In genomic region chr5:144832416-144832815, GRCh38 we compare ENCODE assay signal across 27 cellular contexts.
"Had no signal": no experiment of that assay in that cellular context is flagged by ENCODE, and none has a peak within 500 bp of the region (broad histone marks: within the 10 kb centered on the region; RNA-seq: fewer than 3 reads in every experiment).

No MANE protein-coding gene starts in this region.

- ATAC-seq: mucosa of descending colon; naive thymus-derived CD4-positive, alpha-beta T cell; natural killer cell treated with Interleukin-12 subunit alpha and Interleukin-12 subunit beta and Interleukin-15 and Interleukin-18, amount 100 ng/mL, for 72 hours; pancreas; right cardiac atrium; sciatic nerve; stimulated activated memory B cell treated with anti-CD40 and anti-IgM and Interleukin-4, amounts not matched to agents 10 μg/mL and 1 μg/mL and 100 μg/mL, for 72 hours; stimulated activated naive CD8-positive, alpha-beta T cell treated with anti-CD3 and anti-CD28 coated beads, Interleukin-15, amount 100 ng/mL, for 72 hours had no signal

- H3K9me3 Mint-ChIP-seq: memory B cell, type B pancreatic cell had no signal

- H3K4me3 ChIP-seq: left ventricle myocardium inferior, lung, mucosa of descending colon, pancreas, prostate gland, tibial nerve, uterus had no signal

- H3K27ac ChIP-seq: left ventricle myocardium inferior, pancreas, prostate gland, tibial nerve, uterus had no signal

- DNase-seq: hippocampal formation; kidney; left ventricle myocardium inferior; midbrain; mucosa of descending colon; naive thymus-derived CD4-positive, alpha-beta T cell; pancreas; posterior cingulate gyrus; retina; right cardiac atrium; small intestine; stimulated activated CD4-positive, alpha-beta T cell treated with anti-CD3 and anti-CD28 coated beads, Interleukin-1b, Interleukin-23, amount 100 ng/mL, for 48 hours; stimulated activated CD4-positive, alpha-beta T cell treated with anti-CD3 and anti-CD28 coated beads, Interleukin-2, amount 100 ng/mL, for 48 hours; stimulated activated CD4-positive, alpha-beta T cell treated with anti-CD3 and anti-CD28 coated beads, Interleukin-4, amount 100 ng/mL, for 4 hours; stimulated activated CD8-positive, alpha-beta memory T cell treated with anti-CD3 and anti-CD28 coated beads, Interleukin-4, amount 100 ng/mL, for 48 hours; stimulated activated naive CD4-positive, alpha-beta T cell treated with Interleukin-2 at 50 U/mL for 16 hours; stimulated activated naive CD8-positive, alpha-beta T cell treated with anti-CD3 and anti-CD28 coated beads, Interleukin-15, amount 100 ng/mL, for 72 hours; substantia nigra; uterus had no signal

- H3K4me3 Mint-ChIP-seq: memory B cell; naive thymus-derived CD4-positive, alpha-beta T cell; natural killer cell treated with Interleukin-12 subunit alpha and Interleukin-12 subunit beta and Interleukin-15 and Interleukin-18, amount 100 ng/mL, for 72 hours; stimulated activated memory B cell treated with anti-CD40 and anti-IgM and Interleukin-4, amounts not matched to agents 10 μg/mL and 1 μg/mL and 100 μg/mL, for 72 hours; stimulated activated naive CD8-positive, alpha-beta T cell treated with anti-CD3 and anti-CD28 coated beads, Interleukin-15, amount 100 ng/mL, for 72 hours; type B pancreatic cell had no signal

- H3K4me1 ChIP-seq: left ventricle myocardium inferior, pancreas, prostate gland, tibial nerve, uterus had no signal

- H3K27me3 ChIP-seq: pancreas, tibial nerve, uterus had no signal

- H3K9me3 ChIP-seq: left ventricle myocardium inferior, mucosa of descending colon, pancreas, prostate gland, tibial nerve, uterus had no signal

- H3K27ac Mint-ChIP-seq: memory B cell; naive thymus-derived CD4-positive, alpha-beta T cell; natural killer cell treated with Interleukin-12 subunit alpha and Interleukin-12 subunit beta and Interleukin-15 and Interleukin-18, amount 100 ng/mL, for 72 hours; stimulated activated memory B cell treated with anti-CD40 and anti-IgM and Interleukin-4, amounts not matched to agents 10 μg/mL and 1 μg/mL and 100 μg/mL, for 72 hours; stimulated activated naive CD8-positive, alpha-beta T cell treated with anti-CD3 and anti-CD28 coated beads, Interleukin-15, amount 100 ng/mL, for 72 hours; type B pancreatic cell had no signal

- H3K27me3 Mint-ChIP-seq: naive thymus-derived CD4-positive, alpha-beta T cell; natural killer cell treated with Interleukin-12 subunit alpha and Interleukin-12 subunit beta and Interleukin-15 and Interleukin-18, amount 100 ng/mL, for 72 hours; stimulated activated memory B cell treated with anti-CD40 and anti-IgM and Interleukin-4, amounts not matched to agents 10 μg/mL and 1 μg/mL and 100 μg/mL, for 72 hours; stimulated activated naive CD8-positive, alpha-beta T cell treated with anti-CD3 and anti-CD28 coated beads, Interleukin-15, amount 100 ng/mL, for 72 hours had no signal

- H3K4me1 Mint-ChIP-seq: memory B cell; naive thymus-derived CD4-positive, alpha-beta T cell; stimulated activated memory B cell treated with anti-CD40 and anti-IgM and Interleukin-4, amounts not matched to agents 10 μg/mL and 1 μg/mL and 100 μg/mL, for 72 hours; stimulated activated naive CD8-positive, alpha-beta T cell treated with anti-CD3 and anti-CD28 coated beads, Interleukin-15, amount 100 ng/mL, for 72 hours had no signal

- H3K36me3 ChIP-seq: left ventricle myocardium inferior, pancreas, prostate gland, tibial nerve, uterus had no signal

- H3K36me3 Mint-ChIP-seq: memory B cell; natural killer cell treated with Interleukin-12 subunit alpha and Interleukin-12 subunit beta and Interleukin-15 and Interleukin-18, amount 100 ng/mL, for 72 hours; stimulated activated memory B cell treated with anti-CD40 and anti-IgM and Interleukin-4, amounts not matched to agents 10 μg/mL and 1 μg/mL and 100 μg/mL, for 72 hours; type B pancreatic cell had no signal
